29 cellular contexts compared by ENCODE assay signal in genomic region chr6:13081189-13081563, GRCh38.
"Had no signal": no experiment of that assay in that cellular context is flagged by ENCODE, and none has a peak within 500 bp of the region (broad histone marks: within the 10 kb centered on the region; RNA-seq: fewer than 3 reads in every experiment).

No MANE protein-coding gene starts in this region.

- H3K4me3 ChIP-seq: adrenal gland, colonic mucosa, gastrocnemius medialis, heart left ventricle had no signal

- H3K4me1 ChIP-seq: adrenal gland, colonic mucosa, gastrocnemius medialis had no signal

- H3K27me3 ChIP-seq: adrenal gland, brain microvascular endothelial cell, colonic mucosa, gastrocnemius medialis, heart left ventricle had no signal

- H3K27ac ChIP-seq: adrenal gland, brain microvascular endothelial cell, colonic mucosa, gastrocnemius medialis had no signal

- H3K9me3 ChIP-seq: adrenal gland, colonic mucosa, gastrocnemius medialis, heart left ventricle had no signal

- ATAC-seq: activated CD4-positive, alpha-beta T cell treated with anti-CD3 and anti-CD28 coated beads for 36 hours; activated CD8-positive, alpha-beta memory T cell treated with anti-CD3 and anti-CD28 coated beads, Interleukin-2, amount 10 ng/mL, durations not matched to agents 7 days and 5 days; activated CD8-positive, alpha-beta T cell treated with anti-CD3 and anti-CD28 coated beads, Interleukin-2, amount 10 ng/mL, durations not matched to agents 7 days and 5 days; activated naive CD8-positive, alpha-beta T cell treated with anti-CD3 and anti-CD28 coated beads, Interleukin-2, amount 50 U/mL, for 24 hours; esophagus mucosa; gastrocnemius medialis had no signal

- H3K36me3 ChIP-seq: adrenal gland, brain microvascular endothelial cell, colonic mucosa, gastrocnemius medialis, heart left ventricle had no signal

- FAIRE-seq: astrocyte, bronchial epithelial cell had no signal

- DNase-seq: activated CD4-positive, alpha-beta memory T cell treated with anti-CD3 and anti-CD28 coated beads for 36 hours; activated CD4-positive, alpha-beta T cell treated with anti-CD3 and anti-CD28 coated beads for 36 hours; activated CD4-positive, alpha-beta T cell treated with anti-CD3 and anti-CD28 coated beads, Interleukin-2, amount 10 ng/mL, durations not matched to agents 24 days and 14 days; activated CD4-positive, CD25-positive, alpha-beta regulatory T cell; activated CD4-positive, CD25-positive, alpha-beta regulatory T cell treated with anti-CD3 and anti-CD28 coated beads, Interleukin-2, amount 50 U/mL, for 72 hours; activated CD8-positive, alpha-beta memory T cell treated with anti-CD3 and anti-CD28 coated beads, Interleukin-2, amount 10 ng/mL, durations not matched to agents 7 days and 5 days; activated CD8-positive, alpha-beta memory T cell treated with anti-CD3 and anti-CD28 coated beads, Interleukin-2, amount 50 U/mL, for 4 hours; activated CD8-positive, alpha-beta T cell treated with anti-CD3 and anti-CD28 coated beads, Interleukin-2, amount 10 ng/mL, durations not matched to agents 7 days and 5 days; activated effector memory CD4-positive, alpha-beta T cell treated with anti-CD3 and anti-CD28 coated beads, Interleukin-2, amount 50 U/mL, for 16 hours; activated naive CD4-positive, alpha-beta T cell treated with anti-CD3 and anti-CD28 coated beads for 36 hours; activated naive CD8-positive, alpha-beta T cell treated with anti-CD3 and anti-CD28 coated beads for 36 hours; activated naive CD8-positive, alpha-beta T cell treated with anti-CD3 and anti-CD28 coated beads, Interleukin-2, amount 50 U/mL, for 24 hours; activated T-cell treated with anti-CD3 and anti-CD28 coated beads, Interleukin-2, amount 50 U/mL, for 1 hour; activated T-cell treated with anti-CD3 and anti-CD28 coated beads, Interleukin-2, amount 50 U/mL, for 48 hours; adrenal gland; amygdala; brain microvascular endothelial cell; colonic mucosa; dermis blood vessel endothelial cell; effector memory CD4-positive, alpha-beta T cell; endodermal cell; foreskin fibroblast; gastrocnemius medialis; glutamatergic neuron; heart left ventricle; T-helper 2 cell had no signal
